ENCODE assay signal across 1 cellular context in genomic region chr11:75338516-75339218, GRCh38.
A peak's percentile ranks its signal among the peaks of the same experiment; 100 is the strongest.
TF ChIP-seq lines count a peak whose summit lies in the region.

No MANE protein-coding gene starts in this region.

TF ChIP-seq in HepG2, 621 proteins besides CTCF, POLR2A, EP300 and RAD21 (continued from another document):
- TF ChIP-seq TOPORS (CRISPR knock-in tag; IDR thresholded peaks at IDR 0.05) (no peak), SNAPC4 (CRISPR knock-in tag; IDR thresholded peaks at IDR 0.05) (no peak), ZMAT3 (CRISPR knock-in tag; conservative IDR thresholded peaks at IDR 0.05) (no peak), MNT (IDR thresholded peaks at IDR 0.05) (no peak), ZNF282 (IDR thresholded peaks at IDR 0.05; ENCODE audit: partially characterized antibody) (no peak), MAFF (IDR thresholded peaks at IDR 0.05; ENCODE audit: low read depth, low read length) (peak; percentile 42; the same call in 1 of the 2 replicates), FOSL2 (CRISPR knock-in tag; IDR thresholded peaks at IDR 0.05) (0 out of 2 replicates have a peak, but pooled peaks have one; percentile 11)
- TF ChIP-seq, protein P1, sequence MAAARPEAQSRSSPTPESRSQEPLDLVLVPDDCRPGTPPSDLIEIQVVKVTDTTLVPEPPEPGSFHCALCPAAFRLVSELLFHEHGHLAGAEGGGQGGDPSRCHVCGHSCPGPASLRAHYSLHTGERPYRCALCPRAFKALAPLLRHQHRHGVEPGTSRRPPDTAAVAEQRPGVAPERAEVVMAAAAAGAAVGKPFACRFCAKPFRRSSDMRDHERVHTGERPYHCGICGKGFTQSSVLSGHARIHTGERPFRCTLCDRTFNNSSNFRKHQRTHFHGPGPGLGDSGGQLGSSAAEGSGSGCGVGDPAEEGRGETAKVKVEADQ (CRISPR knock-in tag; IDR thresholded peaks at IDR 0.05; ENCODE audit: borderline replicate concordance): no peak
- TF ChIP-seq, protein P2, sequence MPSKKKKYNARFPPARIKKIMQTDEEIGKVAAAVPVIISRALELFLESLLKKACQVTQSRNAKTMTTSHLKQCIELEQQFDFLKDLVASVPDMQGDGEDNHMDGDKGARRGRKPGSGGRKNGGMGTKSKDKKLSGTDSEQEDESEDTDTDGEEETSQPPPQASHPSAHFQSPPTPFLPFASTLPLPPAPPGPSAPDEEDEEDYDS (CRISPR knock-in tag; IDR thresholded peaks at IDR 0.05): no peak
- TF ChIP-seq, protein P3, sequence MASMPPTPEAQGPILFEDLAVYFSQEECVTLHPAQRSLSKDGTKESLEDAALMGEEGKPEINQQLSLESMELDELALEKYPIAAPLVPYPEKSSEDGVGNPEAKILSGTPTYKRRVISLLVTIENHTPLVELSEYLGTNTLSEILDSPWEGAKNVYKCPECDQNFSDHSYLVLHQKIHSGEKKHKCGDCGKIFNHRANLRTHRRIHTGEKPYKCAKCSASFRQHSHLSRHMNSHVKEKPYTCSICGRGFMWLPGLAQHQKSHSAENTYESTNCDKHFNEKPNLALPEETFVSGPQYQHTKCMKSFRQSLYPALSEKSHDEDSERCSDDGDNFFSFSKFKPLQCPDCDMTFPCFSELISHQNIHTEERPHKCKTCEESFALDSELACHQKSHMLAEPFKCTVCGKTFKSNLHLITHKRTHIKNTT (CRISPR knock-in tag; IDR thresholded peaks at IDR 0.05): no peak
- TF ChIP-seq, protein P4, sequence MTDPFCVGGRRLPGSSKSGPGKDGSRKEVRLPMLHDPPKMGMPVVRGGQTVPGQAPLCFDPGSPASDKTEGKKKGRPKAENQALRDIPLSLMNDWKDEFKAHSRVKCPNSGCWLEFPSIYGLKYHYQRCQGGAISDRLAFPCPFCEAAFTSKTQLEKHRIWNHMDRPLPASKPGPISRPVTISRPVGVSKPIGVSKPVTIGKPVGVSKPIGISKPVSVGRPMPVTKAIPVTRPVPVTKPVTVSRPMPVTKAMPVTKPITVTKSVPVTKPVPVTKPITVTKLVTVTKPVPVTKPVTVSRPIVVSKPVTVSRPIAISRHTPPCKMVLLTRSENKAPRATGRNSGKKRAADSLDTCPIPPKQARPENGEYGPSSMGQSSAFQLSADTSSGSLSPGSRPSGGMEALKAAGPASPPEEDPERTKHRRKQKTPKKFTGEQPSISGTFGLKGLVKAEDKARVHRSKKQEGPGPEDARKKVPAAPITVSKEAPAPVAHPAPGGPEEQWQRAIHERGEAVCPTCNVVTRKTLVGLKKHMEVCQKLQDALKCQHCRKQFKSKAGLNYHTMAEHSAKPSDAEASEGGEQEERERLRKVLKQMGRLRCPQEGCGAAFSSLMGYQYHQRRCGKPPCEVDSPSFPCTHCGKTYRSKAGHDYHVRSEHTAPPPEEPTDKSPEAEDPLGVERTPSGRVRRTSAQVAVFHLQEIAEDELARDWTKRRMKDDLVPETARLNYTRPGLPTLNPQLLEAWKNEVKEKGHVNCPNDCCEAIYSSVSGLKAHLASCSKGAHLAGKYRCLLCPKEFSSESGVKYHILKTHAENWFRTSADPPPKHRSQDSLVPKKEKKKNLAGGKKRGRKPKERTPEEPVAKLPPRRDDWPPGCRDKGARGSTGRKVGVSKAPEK (CRISPR knock-in tag; IDR thresholded peaks at IDR 0.05; ENCODE audit: borderline replicate concordance): no peak
